27 cellular contexts compared by ENCODE assay signal in the genomic region with DNA sequence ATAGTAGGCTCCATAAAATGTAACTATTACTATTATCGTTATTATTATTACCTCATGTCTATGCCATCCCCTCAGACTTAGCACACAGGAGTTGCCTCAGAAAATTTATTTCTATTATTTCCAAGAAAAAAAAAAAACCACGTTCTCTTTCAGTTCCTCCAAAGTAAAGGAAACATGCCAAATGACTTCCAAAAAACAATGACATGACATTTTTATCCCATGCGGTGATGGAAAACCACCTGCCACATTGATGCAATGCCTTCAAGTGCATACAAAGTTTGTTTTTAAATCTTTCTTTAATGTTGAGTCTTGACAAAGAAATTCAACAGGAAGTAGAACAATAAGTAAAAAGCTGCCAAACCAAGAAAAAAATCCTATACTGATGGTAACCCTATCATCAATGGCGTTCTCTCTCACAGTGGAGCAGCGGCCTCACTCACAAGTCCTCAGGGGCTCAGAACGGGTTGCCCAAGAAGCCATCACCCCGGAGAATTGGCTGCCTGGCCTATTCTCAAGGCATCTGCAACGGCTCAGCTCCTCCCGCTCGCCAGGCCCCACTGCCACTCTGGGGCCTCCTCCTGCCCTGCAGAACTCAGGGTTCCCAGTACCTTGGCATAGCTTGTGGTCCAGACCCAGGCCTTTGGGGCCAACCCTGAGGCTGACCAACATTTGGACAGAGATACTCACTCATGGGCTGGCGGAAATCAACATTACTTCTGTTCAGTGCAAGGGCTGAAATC. TPM values are rescaled to one million over a fixed set of nuclear protein-coding genes. Genes with fewer than 3 reads are reported as not detected.
DNase-seq lines count a peak whose midpoint lies in the region; ATAC-seq and TF ChIP-seq lines count a peak whose summit lies in the region.
"Had no signal": no experiment of that assay in that cellular context is flagged by ENCODE, and none has a peak within 500 bp of the region (broad histone marks: within the 10 kb centered on the region; RNA-seq: fewer than 3 reads in every experiment).

No MANE protein-coding gene starts in this region.

- no peak overlapping the region for H3K27ac Mint-ChIP-seq in T-helper 2 cell treated with Interferon-gamma antibody and Interleukin-4, amounts not matched to agents 5 μg/mL and 100 μg/mL, for 36 hours
- H3K27ac Mint-ChIP-seq: activated B cell treated with CpG ODN at 0.5 μM for 24 hours; activated naive CD4-positive, alpha-beta T cell treated with anti-CD3 and anti-CD28 coated beads, Interleukin-2, amount 10 ng/mL, durations not matched to agents 7 days and 5 days; immature natural killer cell; nephron had no signal

- CTCF ChIA-PET in mammary epithelial cell (lab: Charles Lee; ENCODE audit: low non-redundant PET), result no interaction called here

- dilution Hi-C loops in mammary epithelial cell (cut with HindIII; ENCODE audit: low sequenced_read_pairs), result loop anchor here (5.0 to 10.0 kb wide), 3 partner anchors 37 to 629 kb away; no protein-coding TSS in a partner anchor

- intact Hi-C loops in cardiac septum (cut with DNase I), result no loop called here
- intact Hi-C loops in Right ventricle myocardium superior (cut with DNase I), result no loop called here
- intact Hi-C loops in mammary epithelial cell (cut with micrococcal nuclease), result no loop called here
- intact Hi-C loops in lower lobe of right lung (cut with DNase I), result no loop called here

- no peak overlapping the region for H3K4me2 ChIP-seq in mammary epithelial cell (ENCODE audit: insufficient read depth, low read depth, low read length)

- ATAC-seq in Right ventricle myocardium superior (ENCODE audit: poor library complexity) (no peak), lower lobe of right lung (no peak), GM21786 (IDR thresholded peaks at IDR 0.05; ENCODE audit: unreplicated experiment) (no peak)
- ATAC-seq: left colon; pancreas; stimulated activated naive CD8-positive, alpha-beta T cell treated with anti-CD3 and anti-CD28 coated beads, Interleukin-15, Interleukin-2, amounts not matched to agents 100 U/mL and 50 U/mL, for 24 hours had no signal

- H3K4me3 ChIP-seq in brain microvascular endothelial cell (ENCODE audit: low read depth, low read length) (no peak overlapping the region), mammary epithelial cell (replicated peaks in 1 of 3; ENCODE audit: insufficient read depth in 1 of 3, low read depth in 2 of 3, low read length in 3 of 3) (no peak overlapping the region), lower lobe of right lung (no peak overlapping the region)
- H3K4me3 ChIP-seq: adrenal gland, pancreas, testis, vagina had no signal

- no peaks in the 10 kb centered on the region for H3K79me2 ChIP-seq in mammary epithelial cell (ENCODE audit: insufficient read depth, low read length)

- no TSS peak for BruUV-seq in mammary epithelial cell (replicated peaks; lab: Mats Ljungman, UMichigan)

- H2AFZ ChIP-seq in mammary epithelial cell (ENCODE audit: low read depth, low read length), result no peak overlapping the region

- no peaks in the 10 kb centered on the region for H3K27me3 ChIP-seq in brain microvascular endothelial cell (replicated peaks)
- no peaks in the 10 kb centered on the region for H3K27me3 ChIP-seq in mammary epithelial cell (ENCODE audit: insufficient read depth, low read length)
- H3K27me3 ChIP-seq in lower lobe of right lung (ENCODE audit: low read depth), result peaks cover 3% of the 10 kb centered on the region
- H3K27me3 ChIP-seq: adrenal gland, pancreas, testis, vagina had no signal

- H3K27ac ChIP-seq in brain microvascular endothelial cell (peak overlapping the region; percentile 30), mammary epithelial cell (ENCODE audit: insufficient read depth, low read depth, low read length) (no peak overlapping the region), lower lobe of right lung (no peak overlapping the region)
- H3K27ac ChIP-seq: pancreas, testis, vagina had no signal

- in situ Hi-C loops in brain microvascular endothelial cell (cut with HindIII; ENCODE audit: low pct_ligation_motif_present, low sequenced_read_pairs), result no loop called here
- in situ Hi-C loops in mammary epithelial cell (cut with MboI; ENCODE audit: low sequenced_read_pairs in 2 of 2), result no loop called here

- H4K20me1 ChIP-seq in mammary epithelial cell (ENCODE audit: insufficient read depth, low read length), result no peaks in the 10 kb centered on the region

- H3K36me3 ChIP-seq in brain microvascular endothelial cell (replicated peaks) (no peaks in the 10 kb centered on the region), mammary epithelial cell (ENCODE audit: insufficient read depth, low read length) (no peaks in the 10 kb centered on the region), lower lobe of right lung (no peaks in the 10 kb centered on the region)
- H3K36me3 ChIP-seq: adrenal gland, pancreas, vagina had no signal

- no peak for TF ChIP-seq CTCF in brain microvascular endothelial cell (IDR thresholded peaks at IDR 0.05; ENCODE audit: low read depth, low read length, missing control alignments)
- TF ChIP-seq CTCF in mammary epithelial cell (conservative IDR thresholded peaks at IDR 0.05 in 1 of 2, IDR thresholded peaks at IDR 0.05 in 1 of 2; ENCODE audit: extremely low read depth in 1 of 2, insufficient read depth in 1 of 2, low read depth in 1 of 2, low read length in 2 of 2), result no peak
- TF ChIP-seq CTCF in lower lobe of right lung (IDR thresholded peaks at IDR 0.05), result no peak

- peaks cover 1% of the 10 kb centered on the region for H3K4me1 Mint-ChIP-seq in T-helper 2 cell treated with Interferon-gamma antibody and Interleukin-4, amounts not matched to agents 5 μg/mL and 100 μg/mL, for 36 hours (ENCODE audit: low read depth)
- H3K4me1 Mint-ChIP-seq: activated B cell treated with CpG ODN at 0.5 μM for 24 hours; activated naive CD4-positive, alpha-beta T cell treated with anti-CD3 and anti-CD28 coated beads, Interleukin-2, amount 10 ng/mL, durations not matched to agents 7 days and 5 days; nephron had no signal

- no peak overlapping the region for H3K9ac ChIP-seq in mammary epithelial cell (ENCODE audit: insufficient read depth, low read length)

- no peaks in the 10 kb centered on the region for H3K9me3 Mint-ChIP-seq in T-helper 2 cell treated with Interferon-gamma antibody and Interleukin-4, amounts not matched to agents 5 μg/mL and 100 μg/mL, for 36 hours
- H3K9me3 Mint-ChIP-seq: activated naive CD4-positive, alpha-beta T cell treated with anti-CD3 and anti-CD28 coated beads, Interleukin-2, amount 10 ng/mL, durations not matched to agents 7 days and 5 days; immature natural killer cell; nephron had no signal

- H3K4me3 Mint-ChIP-seq in T-helper 2 cell treated with Interferon-gamma antibody and Interleukin-4, amounts not matched to agents 5 μg/mL and 100 μg/mL, for 36 hours, result no peak overlapping the region
- H3K4me3 Mint-ChIP-seq: activated B cell treated with CpG ODN at 0.5 μM for 24 hours; activated naive CD4-positive, alpha-beta T cell treated with anti-CD3 and anti-CD28 coated beads, Interleukin-2, amount 10 ng/mL, durations not matched to agents 7 days and 5 days; immature natural killer cell; nephron had no signal

- H3K9me3 ChIP-seq in mammary epithelial cell (replicated peaks; ENCODE audit: insufficient read depth, low read length) (no peaks in the 10 kb centered on the region), lower lobe of right lung (no peaks in the 10 kb centered on the region)
- H3K9me3 ChIP-seq: adrenal gland, pancreas, testis, vagina had no signal

- peaks cover 9% of the 10 kb centered on the region for H3K27me3 Mint-ChIP-seq in T-helper 2 cell treated with Interferon-gamma antibody and Interleukin-4, amounts not matched to agents 5 μg/mL and 100 μg/mL, for 36 hours (ENCODE audit: low read depth)

- WGBS in mammary epithelial cell (ENCODE audit: low coverage, missing lambda C conversion rate), result 75% methylated on average over 7 of the region's 11 CpGs

- no peaks in the 10 kb centered on the region for H3K36me3 Mint-ChIP-seq in T-helper 2 cell treated with Interferon-gamma antibody and Interleukin-4, amounts not matched to agents 5 μg/mL and 100 μg/mL, for 36 hours (ENCODE audit: low read depth)
- H3K36me3 Mint-ChIP-seq: activated naive CD4-positive, alpha-beta T cell treated with anti-CD3 and anti-CD28 coated beads, Interleukin-2, amount 10 ng/mL, durations not matched to agents 7 days and 5 days; immature natural killer cell had no signal

- H3K4me1 ChIP-seq in mammary epithelial cell (ENCODE audit: insufficient read depth, low read length), result no peaks in the 10 kb centered on the region
- no peaks in the 10 kb centered on the region for H3K4me1 ChIP-seq in lower lobe of right lung
- H3K4me1 ChIP-seq: adrenal gland, pancreas had no signal

- DNase-seq in cardiac septum (ENCODE audit: low spot score) (peak; percentile 69), Right ventricle myocardium superior (no peak), brain microvascular endothelial cell (no peak), islet precursor cell (peak; percentile 17), mammary epithelial cell (no peak), lower lobe of right lung (no peak)
- no peak for DNase-seq in T-helper 2 cell treated with Interferon-gamma antibody and Interleukin-4, amounts not matched to agents 5 μg/mL and 100 μg/mL, for 36 hours (ENCODE audit: low spot score)
- DNase-seq: activated B cell treated with CpG ODN at 0.5 μM for 24 hours; activated CD8-positive, alpha-beta memory T cell treated with anti-CD3 and anti-CD28 coated beads, Interleukin-2, amount 50 U/mL, for 4 hours; activated naive CD4-positive, alpha-beta T cell treated with anti-CD3 and anti-CD28 coated beads, Interleukin-2, amount 10 ng/mL, durations not matched to agents 7 days and 5 days; H7; hippocampal formation; immature natural killer cell; Karpas-422; left colon; NCI-H1436 treated with DMSO at 0.1 percent for 48 hours; NCI-H2081 treated with DMSO at 0.1 percent for 48 hours; NCI-H345; pancreas; retina; stimulated activated CD4-positive, alpha-beta T cell treated with anti-CD3 and anti-CD28 coated beads, Interleukin-2, amount 100 ng/mL, for 24 hours; stimulated activated naive CD8-positive, alpha-beta T cell treated with anti-CD3 and anti-CD28 coated beads, Interleukin-15, Interleukin-2, amounts not matched to agents 100 U/mL and 50 U/mL, for 24 hours; testis had no signal

RNA-seq across cellular contexts. Expression of gene SERPINA3, which starts 51.9 kb away (rescaled TPM):
- total RNA-seq in cardiac septum (24.5 TPM), Right ventricle myocardium superior (55.2 TPM), mammary epithelial cell (100 to 1,000 TPM in 1 of 2 donors, 1 to 10 TPM in 1; 5.2 to 998 TPM), lower lobe of right lung (74.6 TPM)
- 17.5 TPM for polyA plus RNA-seq in mammary epithelial cell
- polyA minus RNA-seq in mammary epithelial cell, result 7.9 TPM
- total RNA-seq: activated B cell treated with CpG ODN at 0.5 μM for 24 hours, H7 had no signal
- polyA plus RNA-seq: immature natural killer cell had no signal

Comparison
In these comparisons a context has a peak if more than half of its experiments do, and no peak if none do; other contexts are left out.
1. DNase-seq: peak in cardiac septum (single experiment) and islet precursor cell (single experiment); none in Right ventricle myocardium superior (single experiment), brain microvascular endothelial cell (single experiment), T-helper 2 cell treated with Interferon-gamma antibody and Interleukin-4, amounts not matched to agents 5 μg/mL and 100 μg/mL, for 36 hours (single experiment), mammary epithelial cell (single experiment) and lower lobe of right lung (single experiment).